Comparison of ENCODE assay signal across 28 cellular contexts in genomic region chr6:17948725-17949124, GRCh38. TPM values are rescaled to one million over a fixed set of nuclear protein-coding genes. Genes with fewer than 3 reads are reported as not detected.
DNase-seq lines count a peak whose midpoint lies in the region; ATAC-seq, FAIRE-seq and TF ChIP-seq lines count a peak whose summit lies in the region.
"Had no signal": no experiment of that assay in that cellular context is flagged by ENCODE, and none has a peak within 500 bp of the region (broad histone marks: within the 10 kb centered on the region; RNA-seq: fewer than 3 reads in every experiment).

No MANE protein-coding gene starts in this region.

- H2AFZ ChIP-seq in astrocyte (ENCODE audit: low read depth, low read length) = no peak overlapping the region

- no peak for DNase-seq in astrocyte (ENCODE audit: low read depth)
- no peak for DNase-seq in esophagus muscularis mucosa (ENCODE audit: extremely low spot score)
- no peak for DNase-seq in sigmoid colon
- DNase-seq in erythroblast (lab: John Stamatoyannopoulos, UW) = no peak
- no peak for DNase-seq in stimulated activated naive CD8-positive, alpha-beta T cell treated with anti-CD3 and anti-CD28 coated beads, Interleukin-15, Interleukin-2, amounts not matched to agents 100 U/mL and 50 U/mL, for 24 hours
- DNase-seq: 8988T; ACHN; BE2C; C1 segment of cervical spinal cord; CD4-positive, alpha-beta memory T cell; CD4-positive, CD25-positive, alpha-beta regulatory T cell; CD8-positive, alpha-beta memory T cell; COR-L47; DMS 273 treated with DMSO at 0.1 percent for 48 hours; DMS153; DMS53; DMS79; DND-41; EL; GDM1 had no signal

- no peaks in the 10 kb centered on the region for H3K27me3 ChIP-seq in astrocyte (ENCODE audit: insufficient read depth, low read length)
- no peaks in the 10 kb centered on the region for H3K27me3 ChIP-seq in esophagus muscularis mucosa
- no peaks in the 10 kb centered on the region for H3K27me3 ChIP-seq in sigmoid colon
- H3K27me3 ChIP-seq: BE2C, BLaER1 had no signal

- peaks cover 2% of the 10 kb centered on the region for H3K36me3 Mint-ChIP-seq in astrocyte (ENCODE audit: low read depth, unreplicated experiment)
- H3K36me3 Mint-ChIP-seq: CD4-positive, CD25-positive, alpha-beta regulatory T cell had no signal

- TF ChIP-seq EP300 in esophagus muscularis mucosa (IDR thresholded peaks at IDR 0.05) = no peak
- no peak for TF ChIP-seq EP300 in sigmoid colon (IDR thresholded peaks at IDR 0.05)

- H4K20me1 ChIP-seq in astrocyte (ENCODE audit: insufficient read depth, low read length) = peaks cover 9% of the 10 kb centered on the region
- H4K20me1 ChIP-seq: BLaER1 had no signal

- H3K4me2 ChIP-seq in astrocyte (ENCODE audit: low read length) = no peak overlapping the region
- H3K4me2 ChIP-seq: BLaER1 had no signal

- TF ChIP-seq CTCF in astrocyte (IDR thresholded peaks at IDR 0.05; ENCODE audit: insufficient read depth, low read depth, low read length) (no peak), esophagus muscularis mucosa (IDR thresholded peaks at IDR 0.05) (no peak), sigmoid colon (IDR thresholded peaks at IDR 0.05) (no peak)

- ATAC-seq in stimulated activated naive CD8-positive, alpha-beta T cell treated with anti-CD3 and anti-CD28 coated beads, Interleukin-15, Interleukin-2, amounts not matched to agents 100 U/mL and 50 U/mL, for 24 hours = no peak
- no peak for ATAC-seq in GM18520 (IDR thresholded peaks at IDR 0.05; ENCODE audit: unreplicated experiment)
- ATAC-seq: GM12878 had no signal

- peaks cover 2% of the 10 kb centered on the region for H3K9me3 Mint-ChIP-seq in astrocyte (ENCODE audit: unreplicated experiment)

- H3K27ac ChIP-seq in astrocyte (ENCODE audit: low read depth, low read length) (no peak overlapping the region), esophagus muscularis mucosa (replicated peaks in 1 of 4) (peak overlapping the region; percentile 19 to 53 (median 44)), sigmoid colon (peak overlapping the region in 3 of 4 donors; percentile 19 to 53 (median 49))
- H3K27ac ChIP-seq: BLaER1 had no signal

- H3K27ac Mint-ChIP-seq in astrocyte (ENCODE audit: unreplicated experiment) = no peak overlapping the region
- H3K27ac Mint-ChIP-seq: CD4-positive, alpha-beta memory T cell; CD4-positive, CD25-positive, alpha-beta regulatory T cell; CD8-positive, alpha-beta memory T cell had no signal

- H3K4me3 Mint-ChIP-seq in astrocyte (ENCODE audit: unreplicated experiment) = no peak overlapping the region
- H3K4me3 Mint-ChIP-seq: CD14-positive monocyte; CD4-positive, alpha-beta memory T cell; CD4-positive, CD25-positive, alpha-beta regulatory T cell; CD8-positive, alpha-beta memory T cell had no signal

- no peaks in the 10 kb centered on the region for H3K9me3 ChIP-seq in astrocyte (ENCODE audit: insufficient read depth, low read depth, low read length)
- H3K9me3 ChIP-seq in esophagus muscularis mucosa = no peaks in the 10 kb centered on the region
- H3K9me3 ChIP-seq in sigmoid colon = no peaks in the 10 kb centered on the region
- H3K9me3 ChIP-seq: BE2C had no signal

- H3K79me2 ChIP-seq in astrocyte (ENCODE audit: insufficient read depth, low read length) = peaks cover 73% of the 10 kb centered on the region

- peaks cover 13% of the 10 kb centered on the region for H3K4me1 Mint-ChIP-seq in astrocyte (ENCODE audit: low read depth, unreplicated experiment)
- H3K4me1 Mint-ChIP-seq: CD4-positive, alpha-beta memory T cell; CD4-positive, CD25-positive, alpha-beta regulatory T cell; CD8-positive, alpha-beta memory T cell had no signal

- no peak for TF ChIP-seq POLR2A in esophagus muscularis mucosa (IDR thresholded peaks at IDR 0.05; ENCODE audit: low read depth)
- TF ChIP-seq POLR2A in sigmoid colon (IDR thresholded peaks at IDR 0.05) = no peak
- no peak for TF ChIP-seq POLR2A in erythroblast (IDR thresholded peaks at IDR 0.05; ENCODE audit: low read length)

- intact Hi-C loops in esophagus muscularis mucosa (cut with DNase I) (no loop called here), sigmoid colon (cut with DNase I) (no loop called here)

- WGBS in esophagus muscularis mucosa = 74% methylated on average over 7 of the region's 7 CpGs
- WGBS in sigmoid colon, 2 donors = 69 to 81% methylated on average over 7 of the region's 7 CpGs

- H3K27me3 Mint-ChIP-seq in astrocyte (ENCODE audit: low read depth, unreplicated experiment) = no peaks in the 10 kb centered on the region

- FAIRE-seq in astrocyte (lab: Jason Lieb, UNC) = peak; percentile 17
- FAIRE-seq: A204.1, GM12878, GM12892, GM18507, GM19239 had no signal

- H3K36me3 ChIP-seq in astrocyte (ENCODE audit: insufficient read depth, low read length) (no peaks in the 10 kb centered on the region), esophagus muscularis mucosa (no peaks in the 10 kb centered on the region), sigmoid colon (no peaks in the 10 kb centered on the region)
- H3K36me3 ChIP-seq: BE2C, BLaER1 had no signal

- no peak overlapping the region for H3K9ac ChIP-seq in astrocyte (ENCODE audit: low read length)
- H3K9ac ChIP-seq: BLaER1 had no signal

- no peak overlapping the region for H3K4me3 ChIP-seq in astrocyte (ENCODE audit: insufficient read depth, low read depth, low read length)
- H3K4me3 ChIP-seq in esophagus muscularis mucosa = no peak overlapping the region
- H3K4me3 ChIP-seq in sigmoid colon = no peak overlapping the region
- H3K4me3 ChIP-seq: BLaER1, GM12878 had no signal

- H3K4me1 ChIP-seq in astrocyte (ENCODE audit: insufficient read depth, low read length) (no peaks in the 10 kb centered on the region), esophagus muscularis mucosa (peaks cover 24 to 63% (median 54%) of the 10 kb centered on the region in 4 donors), sigmoid colon (peaks cover 0 to 49% (median 40%) of the 10 kb centered on the region in 4 donors)
- H3K4me1 ChIP-seq: BE2C, BLaER1 had no signal

RNA-seq across cellular contexts. Expression of gene KIF13A, which starts 38.7 kb away (rescaled TPM):
- total RNA-seq in astrocyte (38.1 and 38.4 TPM in 2 replicates), esophagus muscularis mucosa (10 to 100 TPM; 63.8 to 86.3 (median 78.2) TPM), sigmoid colon (10 to 100 TPM; 55.3 to 73.8 (median 62.8) TPM)
- polyA plus RNA-seq in sigmoid colon = 10 to 100 TPM; 18.5 to 23.4 (median 20.9) TPM
- polyA plus RNA-seq: CD4-positive, CD25-positive, alpha-beta regulatory T cell had no signal
